Comparison of ENCODE assay signal across 2 cellular contexts in the genomic region with DNA sequence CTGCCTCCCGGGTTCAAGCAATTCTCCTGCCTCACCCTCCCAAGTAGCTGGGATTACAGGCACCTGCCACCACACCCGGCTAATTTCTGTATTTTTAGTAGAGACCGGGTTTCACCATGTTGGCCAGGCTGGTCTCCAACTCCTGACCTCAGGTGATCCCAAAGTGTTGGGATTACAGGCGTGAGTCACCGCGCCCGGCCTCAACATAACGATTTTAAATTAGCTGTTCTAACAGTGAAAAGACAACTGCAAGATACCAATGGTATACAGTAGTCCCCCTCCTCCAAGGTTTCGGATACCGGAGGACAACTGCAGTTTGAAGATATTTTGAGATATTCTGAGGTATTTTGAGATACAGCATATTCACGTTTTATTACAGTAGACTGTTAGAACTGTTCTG. TPM values are rescaled to one million over a fixed set of nuclear protein-coding genes. Genes with fewer than 3 reads are reported as not detected.
"Had no signal": no experiment of that assay in that cellular context is flagged by ENCODE, and none has a peak within 500 bp of the region (broad histone marks: within the 10 kb centered on the region; RNA-seq: fewer than 3 reads in every experiment).

No MANE protein-coding gene starts in this region.

RNA-seq across cellular contexts. Expression of a gene that starts 5.0 kb away (rescaled TPM):
- polyA plus RNA-seq: naive thymus-derived CD8-positive, alpha-beta T cell had no signal

RNA-seq across cellular contexts. Expression of a gene that starts 59.7 kb away (rescaled TPM):
- total RNA-seq: osteocyte had no signal
